Comparison of ENCODE assay signal across 3 cellular contexts in genomic region chr2:110480084-110480483, GRCh38. TPM values are rescaled to one million over a fixed set of nuclear protein-coding genes. Genes with fewer than 3 reads are reported as not detected.
"Had no signal": no experiment of that assay in that cellular context is flagged by ENCODE, and none has a peak within 500 bp of the region (broad histone marks: within the 10 kb centered on the region; RNA-seq: fewer than 3 reads in every experiment).

No MANE protein-coding gene starts in this region.

RNA-seq across cellular contexts. Expression of gene LIMS4, which starts 7.5 kb away (rescaled TPM):
- total RNA-seq: activated CD4-positive, alpha-beta T cell treated with anti-CD3 and anti-CD28 coated beads, Interleukin-2, amount 10 ng/mL, durations not matched to agents 24 days and 14 days; activated CD4-positive, alpha-beta T cell treated with anti-CD3 and anti-CD28 coated beads, Interleukin-2, amount 10 ng/mL, durations not matched to agents 7 days and 5 days; WTC11 had no signal
